In genomic region chr11:17388609-17389204, GRCh38 we compare ENCODE assay signal across 8 cellular contexts. TPM values are rescaled to one million over a fixed set of nuclear protein-coding genes. Genes with fewer than 3 reads are reported as not detected.
DNase-seq lines count a peak whose midpoint lies in the region; ATAC-seq, FAIRE-seq and TF ChIP-seq lines count a peak whose summit lies in the region.

KCNJ11 (minus strand) TSS chr11:17388659; CDS start chr11:17388091, 568 bp downstream.

- DNase-seq in NCI-H82 (lab: John Stamatoyannopoulos, UW), result peak; percentile 62
- no peak for DNase-seq in NCI-H82 treated with DMSO at 0.1 percent for 48 hours (lab: John Stamatoyannopoulos, UW; ENCODE audit: unreplicated experiment)
- peak in 1 of 2 experiments; percentile 10 for DNase-seq in PC-9
- DNase-seq in endodermal cell, result peak; percentile 85
- no peak for DNase-seq in effector CD4-positive, alpha-beta T cell
- no peak for DNase-seq in GM19239 (ENCODE audit: insufficient read length, low spot score)

- no peaks in the 10 kb centered on the region for H3K79me2 ChIP-seq in PC-9 (ENCODE audit: low read depth)

- WGBS in endodermal cell (ENCODE audit: insufficient coverage in 1 of 2, insufficient read length in 1 of 2), 2 experiments, result 5 to 30% methylated on average over 10 to 53 of the region's 53 CpGs

- H3K4me2 ChIP-seq in PC-9, result peak within 1 kb of the TSS; percentile 81

- no peak for FAIRE-seq in GM19239 (lab: Jason Lieb, UNC)

- H4K20me1 ChIP-seq in PC-9 (ENCODE audit: insufficient read depth), result peaks cover under 1% of the 10 kb centered on the region; the same call in 1 of the 2 replicates

- intact Hi-C loops in PC-9 (cut with micrococcal nuclease; ENCODE audit: unreplicated experiment), result loop anchor here (1.0 to 5.0 kb wide), 2 partner anchors 91 to 589 kb away; no protein-coding TSS in a partner anchor

- no peak within 1 kb of the TSS for H3K27ac ChIP-seq in PC-9
- no peak within 1 kb of the TSS for H3K27ac ChIP-seq in endodermal cell (ENCODE audit: low read depth, low read length)

- H3K9me2 ChIP-seq in PC-9 (ENCODE audit: insufficient read depth), result no peaks in the 10 kb centered on the region

- H3K4me1 Mint-ChIP-seq in endodermal cell (no peaks in the 10 kb centered on the region), nephron (no peaks in the 10 kb centered on the region)

- H3K9ac ChIP-seq in endodermal cell (ENCODE audit: extremely low read depth, low read length, poor library complexity, severe bottlenecking), result no peak within 1 kb of the TSS

- 0 out of 2 replicates have a peak, but pooled peaks cover 5% of the 10 kb centered on the region for H3F3A ChIP-seq in PC-9 (ENCODE audit: insufficient read depth, low read depth)

- H3K27ac Mint-ChIP-seq in endodermal cell, result peak within 1 kb of the TSS; percentile 72
- H3K27ac Mint-ChIP-seq in nephron, result no peak within 1 kb of the TSS

- H3K27me3 ChIP-seq in PC-9 (ENCODE audit: insufficient read depth, low read depth), result peaks cover 4% of the 10 kb centered on the region
- peaks cover 34% of the 10 kb centered on the region for H3K27me3 ChIP-seq in endodermal cell (ENCODE audit: control insufficient read depth, insufficient read depth, low read length, poor library complexity, severe bottlenecking)

- H2AFZ ChIP-seq in PC-9, result peak within 1 kb of the TSS; percentile 84; the same call in 1 of the 2 replicates

- no TSS peak for BruUV-seq in PC-9 (replicated peaks; lab: Mats Ljungman, UMichigan)

- H3K9me3 ChIP-seq in PC-9 (ENCODE audit: insufficient read depth, low read depth), result no peaks in the 10 kb centered on the region
- no peaks in the 10 kb centered on the region for H3K9me3 ChIP-seq in endodermal cell (ENCODE audit: control insufficient read depth, low read length)

- H3K27me3 Mint-ChIP-seq in endodermal cell (ENCODE audit: insufficient read depth), result peaks cover 39% of the 10 kb centered on the region
- peaks cover 51% of the 10 kb centered on the region for H3K27me3 Mint-ChIP-seq in nephron (ENCODE audit: low read depth)

- H3K4me1 ChIP-seq in PC-9 (replicated peaks; ENCODE audit: insufficient read depth) (no peaks in the 10 kb centered on the region), endodermal cell (ENCODE audit: control insufficient read depth, insufficient read depth, low read length) (no peaks in the 10 kb centered on the region)

- TF ChIP-seq CTCF in PC-9 (conservative IDR thresholded peaks at IDR 0.05) (0 out of 2 replicates have a peak, but pooled peaks have one; percentile 5), endodermal cell (conservative IDR thresholded peaks at IDR 0.05) (no peak), nephron (IDR thresholded peaks at IDR 0.05; ENCODE audit: unreplicated experiment in 3 of 3) (no peak)

- H3K36me3 ChIP-seq in PC-9 (ENCODE audit: low read depth) (no peaks in the 10 kb centered on the region), endodermal cell (ENCODE audit: control insufficient read depth, insufficient read depth, low read length) (no peaks in the 10 kb centered on the region)

- H3K4me3 Mint-ChIP-seq in endodermal cell (peak within 1 kb of the TSS; percentile 60), nephron (peak within 1 kb of the TSS; percentile 81 to 87 (median 86))

- peak; percentile 56 for ATAC-seq in HG02759 (IDR thresholded peaks at IDR 0.05; ENCODE audit: unreplicated experiment)

- H3K36me3 Mint-ChIP-seq in endodermal cell (ENCODE audit: low read depth), result no peaks in the 10 kb centered on the region
- no peaks in the 10 kb centered on the region for H3K36me3 Mint-ChIP-seq in nephron (ENCODE audit: low read depth)

- H3K4me3 ChIP-seq in PC-9, result peak within 1 kb of the TSS; percentile 82
- H3K4me3 ChIP-seq in endodermal cell (ENCODE audit: low read length), result peak within 1 kb of the TSS; percentile 76

- POLR2A ChIA-PET in PC-9 (lab: Charles Lee; ENCODE audit: unreplicated experiment), result interaction anchor here (0.7 kb wide), 1 partner anchor 433 kb away, joined by 4 read pairs; no protein-coding TSS in a partner anchor

- H3K9me3 Mint-ChIP-seq in endodermal cell (no peaks in the 10 kb centered on the region), nephron (no peaks in the 10 kb centered on the region)

- CTCF ChIA-PET in PC-9 (lab: Charles Lee), result interaction anchor here (0.7 kb wide), 1 partner anchor 18 kb away, joined by 17 read pairs; no protein-coding TSS in a partner anchor

RNA-seq across cellular contexts. Expression of gene KCNJ11, which starts in this region (rescaled TPM):
- total RNA-seq in PC-9 (2021) (0.26 and 0.93 TPM in 2 replicates), endodermal cell (1 to 10 TPM; 2.2 to 5.3 TPM)
- polyA plus RNA-seq in endodermal cell (2013, experiment 1 of 2), result 3.6 TPM
- polyA plus RNA-seq in endodermal cell (2013, experiment 2 of 2), result 3.0 TPM

Comparison
In these comparisons a context has a peak if more than half of its experiments do, and no peak if none do; other contexts are left out.
1. DNase-seq: peak in NCI-H82 (single experiment) and endodermal cell (single experiment); none in NCI-H82 treated with DMSO at 0.1 percent for 48 hours (single experiment), effector CD4-positive, alpha-beta T cell (single experiment) and GM19239 (single experiment).